13 cellular contexts compared by ENCODE assay signal in the genomic region with DNA sequence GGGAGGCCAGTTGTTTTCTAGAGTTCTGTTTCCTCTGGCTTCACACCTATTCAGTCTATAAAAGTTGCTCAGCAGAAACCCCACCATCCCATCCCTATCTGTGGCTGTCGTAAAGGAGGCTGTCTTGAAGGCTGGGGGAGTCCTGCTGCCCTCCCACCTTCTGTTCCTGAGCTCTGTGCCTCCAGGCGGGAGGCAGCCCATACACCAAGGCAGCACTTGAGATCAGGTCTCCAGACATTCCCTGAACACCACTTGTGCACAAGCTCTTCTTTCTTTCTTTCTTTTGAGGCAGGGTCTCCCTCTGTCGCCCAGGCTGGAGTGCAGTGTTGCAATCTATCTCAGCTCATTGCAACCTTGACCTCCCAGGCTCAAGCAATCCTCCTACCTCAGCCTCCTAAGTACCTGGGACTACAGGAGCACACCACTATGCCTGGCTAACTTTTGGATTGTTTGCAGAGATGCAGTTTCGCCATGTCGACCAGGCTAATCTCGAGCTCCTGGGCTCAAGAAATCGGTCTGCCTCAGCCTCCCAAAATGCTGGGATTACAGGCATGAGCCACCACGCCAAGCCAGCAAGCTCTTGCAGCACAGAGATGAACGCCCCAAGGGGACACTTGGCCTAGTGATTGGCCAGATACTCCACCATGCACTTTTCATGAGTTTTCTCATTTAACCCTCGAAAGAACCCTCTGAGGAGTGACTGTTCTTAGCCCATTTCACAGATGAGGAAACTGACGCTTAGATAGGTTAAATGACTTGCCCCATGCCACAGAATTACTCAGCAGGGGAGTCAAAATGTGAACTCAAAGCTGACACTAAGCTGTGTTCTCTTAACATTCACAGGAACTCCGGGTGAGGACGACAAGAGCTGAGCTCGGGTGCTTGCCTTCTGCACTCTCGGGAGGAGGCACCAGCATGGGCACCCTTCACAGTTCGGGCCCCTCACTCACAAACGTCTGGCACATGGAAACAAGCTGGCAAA. TPM values are rescaled to one million over a fixed set of nuclear protein-coding genes. Genes with fewer than 3 reads are reported as not detected.
DNase-seq lines count a peak whose midpoint lies in the region; ATAC-seq and TF ChIP-seq lines count a peak whose summit lies in the region.
"Had no signal": no experiment of that assay in that cellular context is flagged by ENCODE, and none has a peak within 500 bp of the region (broad histone marks: within the 10 kb centered on the region; RNA-seq: fewer than 3 reads in every experiment).

No MANE protein-coding gene starts in this region.

- peak overlapping the region; percentile 44 for H3K27ac Mint-ChIP-seq in activated CD4-positive, alpha-beta memory T cell treated with anti-CD3 and anti-CD28 coated beads, Interleukin-2, amount 10 ng/mL, durations not matched to agents 7 days and 5 days
- H3K27ac Mint-ChIP-seq in stimulated activated naive B cell treated with anti-CD40 and anti-IgM and Interleukin-4, amounts not matched to agents 10 μg/mL and 1 μg/mL and 100 μg/mL, for 72 hours = no peak overlapping the region
- H3K27ac Mint-ChIP-seq: immature natural killer cell had no signal

- CTCF ChIA-PET in activated CD4-positive, alpha-beta memory T cell treated with anti-CD3 and anti-CD28 coated beads, Interleukin-2, amount 10 ng/mL, durations not matched to agents 7 days and 5 days (lab: Charles Lee) = interaction anchor here (0.5 to 2.0 kb wide), 6 partner anchors 9 to 571 kb away, joined by 3 to 17 read pairs (median 4); partner anchors contain the start of genes CASP3 and PRIMPOL

- peak; percentile 43 for ATAC-seq in HG02623 (IDR thresholded peaks at IDR 0.05; ENCODE audit: unreplicated experiment)
- peak; percentile 25 to 40 for ATAC-seq in stimulated activated naive B cell treated with anti-CD40 and anti-IgM and Interleukin-4, amounts not matched to agents 10 μg/mL and 1 μg/mL and 100 μg/mL, for 72 hours (replicated peaks)

- H3K27me3 Mint-ChIP-seq in activated CD4-positive, alpha-beta memory T cell treated with anti-CD3 and anti-CD28 coated beads, Interleukin-2, amount 10 ng/mL, durations not matched to agents 7 days and 5 days = no peaks in the 10 kb centered on the region
- H3K27me3 Mint-ChIP-seq in stimulated activated naive B cell treated with anti-CD40 and anti-IgM and Interleukin-4, amounts not matched to agents 10 μg/mL and 1 μg/mL and 100 μg/mL, for 72 hours = no peaks in the 10 kb centered on the region

- H3K27ac ChIP-seq in suprapubic skin = no peak overlapping the region

- H3K9me3 ChIP-seq in suprapubic skin = no peaks in the 10 kb centered on the region

- DNase-seq in activated CD8-positive, alpha-beta memory T cell treated with anti-CD3 and anti-CD28 coated beads for 24 hours = peak; percentile 53
- DNase-seq in activated CD8-positive, alpha-beta memory T cell treated with anti-CD3 and anti-CD28 coated beads, Interleukin-2, amount 50 U/mL, for 4 hours = no peak
- DNase-seq in activated CD4-positive, alpha-beta memory T cell treated with anti-CD3 and anti-CD28 coated beads, Interleukin-2, amount 10 ng/mL, durations not matched to agents 7 days and 5 days = no peak
- no peak for DNase-seq in stimulated activated naive B cell treated with anti-CD40 and anti-IgM and Interleukin-4, amounts not matched to agents 10 μg/mL and 1 μg/mL and 100 μg/mL, for 72 hours
- DNase-seq in suprapubic skin (ENCODE audit: low spot score in 2 of 2) (no peak), COLO668 (lab: John Stamatoyannopoulos, UW; ENCODE audit: unreplicated experiment) (no peak), AG20443 (ENCODE audit: low spot score) (no peak)
- DNase-seq: activated gamma-delta T cell treated with Interleukin-2 at 50 U/mL for 16 hours, DMS53, immature natural killer cell, NCI-H187 treated with DMSO at 0.1 percent for 48 hours, T1000 had no signal

- H3K9me3 Mint-ChIP-seq in activated CD4-positive, alpha-beta memory T cell treated with anti-CD3 and anti-CD28 coated beads, Interleukin-2, amount 10 ng/mL, durations not matched to agents 7 days and 5 days = peaks cover 15% of the 10 kb centered on the region
- peaks cover 12% of the 10 kb centered on the region in 2 donors for H3K9me3 Mint-ChIP-seq in stimulated activated naive B cell treated with anti-CD40 and anti-IgM and Interleukin-4, amounts not matched to agents 10 μg/mL and 1 μg/mL and 100 μg/mL, for 72 hours
- H3K9me3 Mint-ChIP-seq: immature natural killer cell had no signal

- TF ChIP-seq CTCF in suprapubic skin (IDR thresholded peaks at IDR 0.05) = no peak

- POLR2A ChIA-PET in activated CD4-positive, alpha-beta memory T cell treated with anti-CD3 and anti-CD28 coated beads, Interleukin-2, amount 10 ng/mL, durations not matched to agents 7 days and 5 days (lab: Charles Lee) = interaction anchor here (0.9 to 2.6 kb wide), 5 partner anchors 9 to 461 kb away, joined by 3 to 8 read pairs (median 4); partner anchors contain the start of genes CENPU and IRF2

- H3K36me3 Mint-ChIP-seq in activated CD4-positive, alpha-beta memory T cell treated with anti-CD3 and anti-CD28 coated beads, Interleukin-2, amount 10 ng/mL, durations not matched to agents 7 days and 5 days (ENCODE audit: low read depth) = peaks cover 13% of the 10 kb centered on the region
- H3K36me3 Mint-ChIP-seq in stimulated activated naive B cell treated with anti-CD40 and anti-IgM and Interleukin-4, amounts not matched to agents 10 μg/mL and 1 μg/mL and 100 μg/mL, for 72 hours = peaks cover 18 to 40% of the 10 kb centered on the region in 2 donors
- H3K36me3 Mint-ChIP-seq: immature natural killer cell had no signal

- H3K4me3 Mint-ChIP-seq in activated CD4-positive, alpha-beta memory T cell treated with anti-CD3 and anti-CD28 coated beads, Interleukin-2, amount 10 ng/mL, durations not matched to agents 7 days and 5 days = no peak overlapping the region
- no peak overlapping the region for H3K4me3 Mint-ChIP-seq in stimulated activated naive B cell treated with anti-CD40 and anti-IgM and Interleukin-4, amounts not matched to agents 10 μg/mL and 1 μg/mL and 100 μg/mL, for 72 hours
- H3K4me3 Mint-ChIP-seq: immature natural killer cell had no signal

- peaks cover 52% of the 10 kb centered on the region for H3K4me1 Mint-ChIP-seq in activated CD4-positive, alpha-beta memory T cell treated with anti-CD3 and anti-CD28 coated beads, Interleukin-2, amount 10 ng/mL, durations not matched to agents 7 days and 5 days
- H3K4me1 Mint-ChIP-seq in stimulated activated naive B cell treated with anti-CD40 and anti-IgM and Interleukin-4, amounts not matched to agents 10 μg/mL and 1 μg/mL and 100 μg/mL, for 72 hours = peaks cover 35 to 62% of the 10 kb centered on the region in 2 donors

- 88% methylated on average over 17 of the region's 17 CpGs for WGBS in suprapubic skin

- no peaks in the 10 kb centered on the region for H3K27me3 ChIP-seq in suprapubic skin

- peaks cover 3% of the 10 kb centered on the region for H3K4me1 ChIP-seq in suprapubic skin

- H3K4me3 ChIP-seq in suprapubic skin = no peak overlapping the region

- no peaks in the 10 kb centered on the region for H3K36me3 ChIP-seq in suprapubic skin

- no peak for TF ChIP-seq EP300 in suprapubic skin (IDR thresholded peaks at IDR 0.05)

- no peak for TF ChIP-seq POLR2A in suprapubic skin (IDR thresholded peaks at IDR 0.05)

RNA-seq across cellular contexts. Expression of gene ENPP6, which starts 55.8 kb away (rescaled TPM):
- total RNA-seq in activated CD4-positive, alpha-beta memory T cell treated with anti-CD3 and anti-CD28 coated beads, Interleukin-2, amount 10 ng/mL, durations not matched to agents 7 days and 5 days = 1 to 10 TPM; 3.0 to 3.6 TPM
- total RNA-seq in suprapubic skin = not detected
